11 cellular contexts compared by ENCODE assay signal in genomic region chr20:25295386-25296093, GRCh38. TPM values are rescaled to one million over a fixed set of nuclear protein-coding genes. Genes with fewer than 3 reads are reported as not detected.
A peak's percentile ranks its signal among the peaks of the same experiment; 100 is the strongest.
DNase-seq lines count a peak whose midpoint lies in the region; ATAC-seq and TF ChIP-seq lines count a peak whose summit lies in the region.
"Had no signal": no experiment of that assay in that cellular context is flagged by ENCODE, and none has a peak within 500 bp of the region (broad histone marks: within the 10 kb centered on the region; RNA-seq: fewer than 3 reads in every experiment).

No MANE protein-coding gene starts in this region.

- H3K27me3 ChIP-seq in endodermal cell (ENCODE audit: control insufficient read depth, insufficient read depth, low read length, poor library complexity, severe bottlenecking) (no peaks in the 10 kb centered on the region), muscle layer of colon (ENCODE audit: control insufficient read depth in 1 of 2, insufficient read depth in 2 of 2, low read length in 2 of 2) (no peaks in the 10 kb centered on the region)
- H3K27me3 ChIP-seq: SJSA1 had no signal

- H3K4me1 Mint-ChIP-seq in endodermal cell = peaks cover 11% of the 10 kb centered on the region

- H3K36me3 ChIP-seq in endodermal cell (ENCODE audit: control insufficient read depth, insufficient read depth, low read length) = peaks cover 28% of the 10 kb centered on the region
- H3K36me3 ChIP-seq in muscle layer of colon (ENCODE audit: insufficient read depth, low read length) = peaks cover 82% of the 10 kb centered on the region

- no peak overlapping the region for H3K27ac Mint-ChIP-seq in endodermal cell
- H3K27ac Mint-ChIP-seq: B cell had no signal

- H3K9ac ChIP-seq in endodermal cell (ENCODE audit: extremely low read depth, low read length, poor library complexity, severe bottlenecking) (no peak overlapping the region), muscle layer of colon (ENCODE audit: low read length) (no peak overlapping the region)

- intact Hi-C loops in Right ventricle myocardium inferior (cut with DNase I) = loop anchor here (2.0 to 10.0 kb wide), 3 partner anchors 19 to 241 kb away; partner anchors contain the start of gene ACSS1
- intact Hi-C loops in cardiac septum (cut with DNase I) = loop anchor here (5.0 kb wide), 1 partner anchor 102 kb away; no protein-coding TSS in a partner anchor

- H3K9me3 Mint-ChIP-seq in endodermal cell = no peaks in the 10 kb centered on the region
- H3K9me3 Mint-ChIP-seq: naive thymus-derived CD8-positive, alpha-beta T cell had no signal

- no peaks in the 10 kb centered on the region for H3K9me3 ChIP-seq in endodermal cell (ENCODE audit: control insufficient read depth, low read length)
- H3K9me3 ChIP-seq in muscle layer of colon (ENCODE audit: low read length) = no peaks in the 10 kb centered on the region
- H3K9me3 ChIP-seq: SJSA1 had no signal

- DNase-seq in Right ventricle myocardium inferior (ENCODE audit: missing footprints) (peak; percentile 85), cardiac septum (ENCODE audit: low spot score) (no peak), endodermal cell (peak; percentile 66), NCI-H748 (lab: John Stamatoyannopoulos, UW; ENCODE audit: unreplicated experiment) (no peak), GM10266 (ENCODE audit: extremely low spot score) (no peak), retina (no peak)
- DNase-seq: naive thymus-derived CD8-positive, alpha-beta T cell had no signal

- peaks cover 9% of the 10 kb centered on the region for H3K4me1 ChIP-seq in endodermal cell (ENCODE audit: control insufficient read depth, insufficient read depth, low read length)
- H3K4me1 ChIP-seq in muscle layer of colon (ENCODE audit: insufficient read depth, low read length) = peaks cover 32% of the 10 kb centered on the region

- ATAC-seq in Right ventricle myocardium inferior (peak; percentile 71), GM18858 (IDR thresholded peaks at IDR 0.05; ENCODE audit: unreplicated experiment) (no peak)

- H3K4me3 ChIP-seq in endodermal cell (ENCODE audit: low read length) = no peak overlapping the region
- no peak overlapping the region for H3K4me3 ChIP-seq in muscle layer of colon (ENCODE audit: low read depth in 1 of 2, low read length in 2 of 2)
- H3K4me3 ChIP-seq: SJSA1 had no signal

- TF ChIP-seq CTCF in endodermal cell (conservative IDR thresholded peaks at IDR 0.05) (no peak), GM10266 (IDR thresholded peaks at IDR 0.05; ENCODE audit: control insufficient read depth, insufficient read depth, low read depth, missing control alignments) (no peak)

- peak overlapping the region; percentile 44 for H3K27ac ChIP-seq in endodermal cell (ENCODE audit: low read depth, low read length)
- H3K27ac ChIP-seq in muscle layer of colon (ENCODE audit: low read depth, low read length) = peak overlapping the region; percentile 80
- H3K27ac ChIP-seq: SJSA1 had no signal

- 79 to 97% methylated on average over 5 to 10 of the region's 10 CpGs for WGBS in endodermal cell (ENCODE audit: insufficient coverage in 1 of 2, insufficient read length in 1 of 2), 2 experiments

- no peaks in the 10 kb centered on the region for H3K27me3 Mint-ChIP-seq in endodermal cell (ENCODE audit: insufficient read depth)
- H3K27me3 Mint-ChIP-seq: B cell; naive thymus-derived CD8-positive, alpha-beta T cell had no signal

- H3K4me3 Mint-ChIP-seq in endodermal cell = no peak overlapping the region
- H3K4me3 Mint-ChIP-seq: B cell; naive thymus-derived CD8-positive, alpha-beta T cell had no signal

- peaks cover 29% of the 10 kb centered on the region for H3K36me3 Mint-ChIP-seq in endodermal cell (ENCODE audit: low read depth)

RNA-seq across cellular contexts. Expression of gene PYGB, which starts 47.7 kb away (rescaled TPM):
- total RNA-seq in Right ventricle myocardium inferior = 174 TPM
- total RNA-seq in cardiac septum = 386 TPM
- total RNA-seq in endodermal cell = 10 to 100 TPM; 59.3 to 66.8 TPM
- 48.4 TPM for polyA plus RNA-seq in endodermal cell (2013, experiment 1 of 2)
- 48.7 TPM for polyA plus RNA-seq in endodermal cell (2013, experiment 2 of 2)

Comparison
In these comparisons a context has a peak if more than half of its experiments do, and no peak if none do; other contexts are left out.
1. DNase-seq: peak in Right ventricle myocardium inferior (single experiment) and endodermal cell (single experiment); none in cardiac septum (single experiment), NCI-H748 (single experiment), GM10266 (single experiment) and retina (single experiment).